Comparison of ENCODE assay signal across 34 cellular contexts in the genomic region with DNA sequence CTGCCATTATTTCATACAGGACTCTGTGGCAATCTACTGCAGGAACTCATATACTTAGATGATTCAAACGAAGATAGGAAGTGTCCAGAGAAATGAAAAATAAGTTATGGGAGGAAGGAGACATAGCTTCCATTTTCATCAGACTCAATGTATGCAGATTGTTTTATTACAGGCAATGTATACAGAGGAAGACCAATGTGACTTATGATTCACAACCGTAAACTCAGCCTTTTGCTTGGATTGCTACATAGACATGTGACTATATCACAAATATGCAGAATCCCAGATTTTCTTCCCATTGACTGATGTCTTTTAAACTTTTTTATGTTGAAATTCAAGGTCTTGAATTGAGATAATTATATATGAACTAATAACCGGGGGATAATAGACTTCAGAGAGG.
"Had no signal": no experiment of that assay in that cellular context is flagged by ENCODE, and none has a peak within 500 bp of the region (broad histone marks: within the 10 kb centered on the region; RNA-seq: fewer than 3 reads in every experiment).

No MANE protein-coding gene starts in this region.

- H3K36me3 Mint-ChIP-seq: activated CD8-positive, alpha-beta memory T cell treated with anti-CD3 and anti-CD28 coated beads, Interleukin-2, amount 10 ng/mL, durations not matched to agents 7 days and 5 days; activated naive CD8-positive, alpha-beta T cell treated with anti-CD3 and anti-CD28 coated beads, Interleukin-2, amount 10 ng/mL, durations not matched to agents 7 days and 5 days had no signal

- H3K9ac ChIP-seq: KMS-11 had no signal

- H3K4me2 ChIP-seq: KMS-11 had no signal

- H3K4me3 Mint-ChIP-seq: activated CD4-positive, alpha-beta memory T cell treated with anti-CD3 and anti-CD28 coated beads, Interleukin-2, amount 10 ng/mL, durations not matched to agents 7 days and 5 days; activated CD8-positive, alpha-beta memory T cell treated with anti-CD3 and anti-CD28 coated beads, Interleukin-2, amount 10 ng/mL, durations not matched to agents 7 days and 5 days; activated naive CD8-positive, alpha-beta T cell treated with anti-CD3 and anti-CD28 coated beads, Interleukin-2, amount 10 ng/mL, durations not matched to agents 7 days and 5 days had no signal

- H3K27ac Mint-ChIP-seq: activated CD4-positive, alpha-beta memory T cell treated with anti-CD3 and anti-CD28 coated beads, Interleukin-2, amount 10 ng/mL, durations not matched to agents 7 days and 5 days; activated CD8-positive, alpha-beta memory T cell treated with anti-CD3 and anti-CD28 coated beads, Interleukin-2, amount 10 ng/mL, durations not matched to agents 7 days and 5 days; activated naive CD8-positive, alpha-beta T cell treated with anti-CD3 and anti-CD28 coated beads, Interleukin-2, amount 10 ng/mL, durations not matched to agents 7 days and 5 days had no signal

- H3K4me3 ChIP-seq: ascending aorta, cardiac muscle cell, MG63, Peyer's patch had no signal

- H3K4me1 ChIP-seq: ascending aorta, Peyer's patch had no signal

- H3K4me1 Mint-ChIP-seq: activated CD4-positive, alpha-beta memory T cell treated with anti-CD3 and anti-CD28 coated beads, Interleukin-2, amount 10 ng/mL, durations not matched to agents 7 days and 5 days; activated CD8-positive, alpha-beta memory T cell treated with anti-CD3 and anti-CD28 coated beads, Interleukin-2, amount 10 ng/mL, durations not matched to agents 7 days and 5 days; activated naive CD8-positive, alpha-beta T cell treated with anti-CD3 and anti-CD28 coated beads, Interleukin-2, amount 10 ng/mL, durations not matched to agents 7 days and 5 days had no signal

- H3K27me3 Mint-ChIP-seq: activated CD4-positive, alpha-beta memory T cell treated with anti-CD3 and anti-CD28 coated beads, Interleukin-2, amount 10 ng/mL, durations not matched to agents 7 days and 5 days; activated CD8-positive, alpha-beta memory T cell treated with anti-CD3 and anti-CD28 coated beads, Interleukin-2, amount 10 ng/mL, durations not matched to agents 7 days and 5 days; activated naive CD8-positive, alpha-beta T cell treated with anti-CD3 and anti-CD28 coated beads, Interleukin-2, amount 10 ng/mL, durations not matched to agents 7 days and 5 days had no signal

- H3K27ac ChIP-seq: ascending aorta, cardiac muscle cell, KMS-11, Peyer's patch, WERI-Rb-1 had no signal

- ATAC-seq: activated CD8-positive, alpha-beta memory T cell treated with anti-CD3 and anti-CD28 coated beads, Interleukin-2, amount 10 ng/mL, durations not matched to agents 7 days and 5 days; PC-3 had no signal

- H3K27me3 ChIP-seq: ascending aorta, cardiac muscle cell, MG63, Peyer's patch had no signal

- H3K9me3 Mint-ChIP-seq: activated CD4-positive, alpha-beta memory T cell treated with anti-CD3 and anti-CD28 coated beads, Interleukin-2, amount 10 ng/mL, durations not matched to agents 7 days and 5 days; activated naive CD8-positive, alpha-beta T cell treated with anti-CD3 and anti-CD28 coated beads, Interleukin-2, amount 10 ng/mL, durations not matched to agents 7 days and 5 days had no signal

- H3K36me3 ChIP-seq: ascending aorta, cardiac muscle cell, MG63, Peyer's patch, WERI-Rb-1 had no signal

- DNase-seq: activated CD4-positive, alpha-beta memory T cell treated with anti-CD3 and anti-CD28 coated beads, Interleukin-2, amount 10 ng/mL, durations not matched to agents 7 days and 5 days; activated CD4-positive, alpha-beta T cell treated with anti-CD3 and anti-CD28 coated beads for 1 hour; activated CD4-positive, alpha-beta T cell treated with anti-CD3 and anti-CD28 coated beads for 48 hours; activated CD4-positive, CD25-positive, alpha-beta regulatory T cell; activated CD8-positive, alpha-beta memory T cell treated with anti-CD3 and anti-CD28 coated beads for 24 hours; activated CD8-positive, alpha-beta memory T cell treated with anti-CD3 and anti-CD28 coated beads, Interleukin-2, amount 10 ng/mL, durations not matched to agents 7 days and 5 days; activated CD8-positive, alpha-beta memory T cell treated with anti-CD3 and anti-CD28 coated beads, Interleukin-2, amount 50 U/mL, for 48 hours; activated effector memory CD4-positive, alpha-beta T cell treated with Interleukin-2 at 50 U/mL for 16 hours; activated naive CD4-positive, alpha-beta T cell treated with anti-CD3 and anti-CD28 coated beads, Interleukin-2, amount 50 U/mL, for 16 hours; activated naive CD8-positive, alpha-beta T cell treated with anti-CD3 and anti-CD28 coated beads, Interleukin-2, amount 10 ng/mL, durations not matched to agents 7 days and 5 days; activated T-cell treated with anti-CD3 and anti-CD28 coated beads, Interleukin-2, amount 50 U/mL, for 48 hours; amygdala; MG63; NCI-H1048; NCI-H1105 treated with DMSO at 0.1 percent for 48 hours; NCI-H1436; NCI-H1694; NCI-H1930; NCI-H2081 treated with DMSO at 0.1 percent for 48 hours; NCI-H345; NCI-H524 treated with DMSO at 0.1 percent for 48 hours; NCI-H748 treated with DMSO at 0.1 percent for 48 hours; NK-92 treated with Interleukin-12 subunit alpha and Interleukin-12 subunit beta, amount 100 ng/mL, for 24 hours; PC-3; Peyer's patch; RPMI8226; SW 1271; T-helper 1 cell; T-helper 2 cell; T-helper 9 cell; WERI-Rb-1 had no signal

- H3K9me3 ChIP-seq: ascending aorta, MG63, Peyer's patch had no signal
